ENCODE assay signal across 16 cellular contexts in the genomic region with DNA sequence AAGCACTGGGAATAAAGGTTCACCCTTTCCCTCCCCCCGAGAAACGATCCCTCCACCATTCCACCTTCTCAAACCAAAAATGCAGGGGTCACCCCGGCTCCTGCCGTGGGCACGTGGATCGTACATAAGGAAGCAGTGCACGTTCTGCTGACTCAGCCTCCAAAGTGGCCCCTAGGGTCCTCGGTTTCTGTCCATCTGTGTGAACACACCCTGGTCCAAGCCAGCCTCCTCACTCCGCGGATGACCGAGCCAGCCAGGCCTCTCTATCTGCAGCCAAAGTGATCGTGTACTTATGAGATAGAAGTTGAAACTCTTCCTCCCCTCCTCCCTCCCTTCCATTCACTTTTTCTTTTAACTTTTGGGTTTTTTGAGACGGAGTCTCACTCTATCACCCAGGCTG. TPM values are rescaled to one million over a fixed set of nuclear protein-coding genes. Genes with fewer than 3 reads are reported as not detected.
DNase-seq lines count a peak whose midpoint lies in the region; ATAC-seq and TF ChIP-seq lines count a peak whose summit lies in the region.
"Had no signal": no experiment of that assay in that cellular context is flagged by ENCODE, and none has a peak within 500 bp of the region (broad histone marks: within the 10 kb centered on the region; RNA-seq: fewer than 3 reads in every experiment).

No MANE protein-coding gene starts in this region.

- H2BK120ac ChIP-seq in IMR-90 (ENCODE audit: low read depth, low read length): no peak overlapping the region; the same call in 1 of the 2 replicates

- H2BK20ac ChIP-seq in IMR-90 (ENCODE audit: low read depth, low read length): no peak overlapping the region

- WGBS in IMR-90 (ENCODE audit: extremely low coverage in 2 of 2, insufficient read length in 1 of 2), 2 experiments: no CpG with 5 or more reads among the region's 13 CpGs

- H3K9me3 ChIP-seq in IMR-90 (ENCODE audit: control insufficient read depth, insufficient read depth, low read length): peaks cover 2% of the 10 kb centered on the region; the same call in 1 of the 2 replicates
- no peaks in the 10 kb centered on the region for H3K9me3 ChIP-seq in PC-9 (ENCODE audit: insufficient read depth, low read depth)

- peaks cover 7% of the 10 kb centered on the region for H3K9me1 ChIP-seq in IMR-90 (ENCODE audit: insufficient read depth, low read length)

- TF ChIP-seq CTCF in IMR-90 (conservative IDR thresholded peaks at IDR 0.05; ENCODE audit: low read depth, low read length): no peak
- TF ChIP-seq CTCF in nephron progenitor cell (IDR thresholded peaks at IDR 0.05): no peak
- TF ChIP-seq CTCF in PC-9 (conservative IDR thresholded peaks at IDR 0.05): no peak
- TF ChIP-seq CTCF in GM10248 (IDR thresholded peaks at IDR 0.05; ENCODE audit: control extremely low read depth, extremely low read depth, low read depth, missing control alignments): no peak

- H2AFZ ChIP-seq in IMR-90 (replicated peaks; ENCODE audit: low read length, poor library complexity) (peak overlapping the region; percentile 47), PC-9 (no peak overlapping the region)

- no peak overlapping the region for H3K4me3 ChIP-seq in IMR-90 (ENCODE audit: insufficient read depth, low read depth, low read length)
- H3K4me3 ChIP-seq in PC-9: no peak overlapping the region

- no peak for TF ChIP-seq POLR2A in IMR-90 (IDR thresholded peaks at IDR 0.05; ENCODE audit: low read depth, low read length)

- peak overlapping the region; percentile 15 for H3K4me3 Mint-ChIP-seq in nephron progenitor cell
- H3K4me3 Mint-ChIP-seq in stimulated activated memory B cell treated with anti-CD40 and anti-IgM and Interleukin-4, amounts not matched to agents 10 μg/mL and 1 μg/mL and 100 μg/mL, for 72 hours: no peak overlapping the region
- H3K4me3 Mint-ChIP-seq: H9 had no signal

- no peaks in the 10 kb centered on the region for H3K9me2 ChIP-seq in PC-9 (ENCODE audit: insufficient read depth)

- no peak overlapping the region for H2BK15ac ChIP-seq in IMR-90 (ENCODE audit: low read depth, low read length)

- H3K36me3 Mint-ChIP-seq in nephron progenitor cell (ENCODE audit: low read depth): peaks cover 3% of the 10 kb centered on the region
- peaks cover 3% of the 10 kb centered on the region for H3K36me3 Mint-ChIP-seq in stimulated activated memory B cell treated with anti-CD40 and anti-IgM and Interleukin-4, amounts not matched to agents 10 μg/mL and 1 μg/mL and 100 μg/mL, for 72 hours

- H3K18ac ChIP-seq in IMR-90 (ENCODE audit: low read depth, low read length): no peak overlapping the region

- H4K5ac ChIP-seq in IMR-90 (ENCODE audit: low read depth, low read length): no peak overlapping the region

- CTCF ChIA-PET in IMR-90 (lab: Yijun Ruan, JAX): no interaction called here
- CTCF ChIA-PET in PC-9 (lab: Charles Lee): interaction anchor here (1.1 kb wide), 1 partner anchor 42 kb away, joined by 6 read pairs; no protein-coding TSS in a partner anchor
- CTCF ChIA-PET in GM10248 (lab: Yijun Ruan, JAX): interaction anchor here (3.8 to 8.5 kb wide), 3 partner anchors 12 to 42 kb away, joined by 28 to 197 read pairs (median 41); a partner anchor contains a TSS

- POLR2A ChIA-PET in IMR-90 (lab: Charles Lee; ENCODE audit: unreplicated experiment): no interaction called here
- POLR2A ChIA-PET in PC-9 (lab: Charles Lee; ENCODE audit: unreplicated experiment): no interaction called here
- POLR2A ChIA-PET in GM10248 (lab: Yijun Ruan, JAX): no interaction called here

- H3K36me3 ChIP-seq in IMR-90 (ENCODE audit: control insufficient read depth, insufficient read depth, low read length) (peaks cover 3% of the 10 kb centered on the region), PC-9 (ENCODE audit: low read depth) (no peaks in the 10 kb centered on the region)

- TF ChIP-seq RAD21 in IMR-90 (IDR thresholded peaks at IDR 0.05; ENCODE audit: low read length): no peak

- H3K9me3 Mint-ChIP-seq in nephron progenitor cell: peaks cover under 1% of the 10 kb centered on the region
- H3K9me3 Mint-ChIP-seq in stimulated activated memory B cell treated with anti-CD40 and anti-IgM and Interleukin-4, amounts not matched to agents 10 μg/mL and 1 μg/mL and 100 μg/mL, for 72 hours: no peaks in the 10 kb centered on the region
- H3K9me3 Mint-ChIP-seq: H9 had no signal

- peaks cover 11% of the 10 kb centered on the region for H3K4me1 ChIP-seq in IMR-90 (ENCODE audit: control insufficient read depth, insufficient read depth, low read length)
- no peaks in the 10 kb centered on the region; the same call in 1 of the 2 replicates for H3K4me1 ChIP-seq in PC-9 (replicated peaks; ENCODE audit: insufficient read depth)

- H3K23ac ChIP-seq in IMR-90 (ENCODE audit: low read depth, low read length): no peak overlapping the region

- no peak overlapping the region for H3K14ac ChIP-seq in IMR-90 (replicated peaks; ENCODE audit: low read depth, low read length)

- peak overlapping the region; percentile 43 for H2AK9ac ChIP-seq in IMR-90 (replicated peaks; ENCODE audit: low read depth, low read length, poor library complexity)

- H2AK5ac ChIP-seq in IMR-90 (ENCODE audit: low read depth, low read length): peak overlapping the region; percentile 51

- H3K4me1 Mint-ChIP-seq in nephron progenitor cell: peaks cover 21% of the 10 kb centered on the region
- peaks cover 22% of the 10 kb centered on the region for H3K4me1 Mint-ChIP-seq in stimulated activated memory B cell treated with anti-CD40 and anti-IgM and Interleukin-4, amounts not matched to agents 10 μg/mL and 1 μg/mL and 100 μg/mL, for 72 hours

- no peak overlapping the region for H4K8ac ChIP-seq in IMR-90 (ENCODE audit: low read depth in 2 of 2, low read length in 2 of 2)

- peaks cover 0 to 3% of the 10 kb centered on the region in 2 experiments; a peak in 1 of 4 replicates for H3K79me1 ChIP-seq in IMR-90 (ENCODE audit: low read depth in 1 of 2, low read length in 2 of 2)

- no peak overlapping the region for H3K56ac ChIP-seq in IMR-90 (ENCODE audit: extremely low read depth, insufficient read depth, low read length)

- H3F3A ChIP-seq in PC-9 (ENCODE audit: insufficient read depth, low read depth): peaks cover 5% of the 10 kb centered on the region; the same call in 1 of the 2 replicates

- DNase-seq in IMR-90 (no peak), ecto neural progenitor cell (ENCODE audit: low spot score) (peak; percentile 27), nephron progenitor cell (no peak), PC-9 (no peak), GM10248 (ENCODE audit: extremely low spot score) (no peak)
- no peak for DNase-seq in activated T-cell treated with anti-CD3 and anti-CD28 coated beads, Interleukin-2, amount 50 U/mL, for 1 hour
- DNase-seq: C1 segment of cervical spinal cord; H9; MV-4-11; NCI-H146; NCI-H226; NCI-H526 treated with DMSO at 0.1 percent for 48 hours; NK-92 treated with Interleukin-12 subunit alpha and Interleukin-12 subunit beta, amount 100 ng/mL, for 24 hours had no signal

- H3K27me3 ChIP-seq in IMR-90 (ENCODE audit: control insufficient read depth, insufficient read depth, low read length) (no peaks in the 10 kb centered on the region), PC-9 (ENCODE audit: insufficient read depth, low read depth) (no peaks in the 10 kb centered on the region)

- no peak overlapping the region; the same call in 1 of the 2 replicates for H4K91ac ChIP-seq in IMR-90 (ENCODE audit: insufficient read depth, low read depth, low read length)

- peak overlapping the region; percentile 67 for H3K4ac ChIP-seq in IMR-90 (ENCODE audit: low read depth, low read length)

- ATAC-seq in IMR-90 (ENCODE audit: low read depth) (no peak), GM19035 (IDR thresholded peaks at IDR 0.05; ENCODE audit: unreplicated experiment) (no peak)
- no peak for ATAC-seq in stimulated activated memory B cell treated with anti-CD40 and anti-IgM and Interleukin-4, amounts not matched to agents 10 μg/mL and 1 μg/mL and 100 μg/mL, for 72 hours
- ATAC-seq: Panc1 had no signal

- no peak overlapping the region for H3K27ac Mint-ChIP-seq in nephron progenitor cell
- peak overlapping the region; percentile 26 for H3K27ac Mint-ChIP-seq in stimulated activated memory B cell treated with anti-CD40 and anti-IgM and Interleukin-4, amounts not matched to agents 10 μg/mL and 1 μg/mL and 100 μg/mL, for 72 hours

- H4K20me1 ChIP-seq in IMR-90 (ENCODE audit: insufficient read depth, low read length): peaks cover 4% of the 10 kb centered on the region
- H4K20me1 ChIP-seq in PC-9 (ENCODE audit: insufficient read depth): no peaks in the 10 kb centered on the region

- peaks cover 13% of the 10 kb centered on the region for H3K27me3 Mint-ChIP-seq in nephron progenitor cell (ENCODE audit: low read depth, poor library complexity)
- H3K27me3 Mint-ChIP-seq in stimulated activated memory B cell treated with anti-CD40 and anti-IgM and Interleukin-4, amounts not matched to agents 10 μg/mL and 1 μg/mL and 100 μg/mL, for 72 hours: peaks cover 11% of the 10 kb centered on the region

- H3K9ac ChIP-seq in IMR-90 (ENCODE audit: low read depth, low read length): no peak overlapping the region

- H3K4me2 ChIP-seq in IMR-90 (ENCODE audit: low read depth, low read length) (no peak overlapping the region), PC-9 (no peak overlapping the region)

- H3K79me2 ChIP-seq in PC-9 (ENCODE audit: low read depth): no peaks in the 10 kb centered on the region

- intact Hi-C loops in IMR-90 (cut with micrococcal nuclease) (no loop called here), PC-9 (cut with micrococcal nuclease; ENCODE audit: unreplicated experiment) (no loop called here)

- dilution Hi-C loops in IMR-90 (cut with HindIII; ENCODE audit: low sequenced_read_pairs, unreplicated experiment): no loop called here

- in situ Hi-C loops in IMR-90 (cut with MboI; ENCODE audit: low sequenced_read_pairs): loop anchor here (5.0 kb wide), 1 partner anchor 42 kb away; no protein-coding TSS in a partner anchor

- BruUV-seq in IMR-90 (replicated peaks; lab: Mats Ljungman, UMichigan) (no TSS peak), PC-9 (replicated peaks; lab: Mats Ljungman, UMichigan) (no TSS peak)

- H2BK5ac ChIP-seq in IMR-90 (ENCODE audit: low read depth, low read length, poor library complexity, severe bottlenecking): no peak overlapping the region

- H3K27ac ChIP-seq in IMR-90 (ENCODE audit: insufficient read depth, low read length) (no peak overlapping the region), PC-9 (no peak overlapping the region)

RNA-seq across cellular contexts. Expression of a gene that starts 16.2 kb away (rescaled TPM):
- 41.1 and 42.5 TPM in 2 replicates for total RNA-seq in IMR-90 (2012; rRNA removed)
- polyA plus RNA-seq in IMR-90 (2012; rRNA removed): 135 and 171 TPM in 2 replicates
- polyA plus RNA-seq in IMR-90 (2012; cell fraction: cytosol; rRNA removed): 83.7 and 163 TPM in 2 replicates
- polyA plus RNA-seq in IMR-90 (2012; cell fraction: nucleus; rRNA removed; ENCODE audit: low replicate concordance): 86.3 and 141 TPM in 2 replicates
- 27.2 and 37.7 TPM in 2 replicates for total RNA-seq in PC-9 (2021)

RNA-seq across cellular contexts. Expression of a gene that starts 42.4 kb away (rescaled TPM):
- total RNA-seq in IMR-90 (2012; rRNA removed) (13.4 and 26.1 TPM in 2 replicates), PC-9 (2021) (36.4 and 45.7 TPM in 2 replicates)
- 9.6 and 11.2 TPM in 2 replicates for polyA plus RNA-seq in IMR-90 (2012; rRNA removed)
- 2.9 and 4.4 TPM in 2 replicates for polyA plus RNA-seq in IMR-90 (2012; cell fraction: cytosol; rRNA removed)
- polyA plus RNA-seq in IMR-90 (2012; cell fraction: nucleus; rRNA removed; ENCODE audit: low replicate concordance): 5.9 and 30.5 TPM in 2 replicates

RNA-seq across cellular contexts. Expression of a gene that starts 56.9 kb away (rescaled TPM):
- total RNA-seq in IMR-90 (2012; rRNA removed) (10.4 and 11.1 TPM in 2 replicates), PC-9 (2021) (112 and 129 TPM in 2 replicates)
- polyA plus RNA-seq in IMR-90 (2012; rRNA removed): 15.0 and 19.0 TPM in 2 replicates
- 12.0 and 21.8 TPM in 2 replicates for polyA plus RNA-seq in IMR-90 (2012; cell fraction: cytosol; rRNA removed)
- polyA plus RNA-seq in IMR-90 (2012; cell fraction: nucleus; rRNA removed; ENCODE audit: low replicate concordance): 13.9 and 32.5 TPM in 2 replicates
